In genomic region chr21:17931080-17931479, GRCh38 we compare ENCODE assay signal across 9 cellular contexts.
DNase-seq lines count a peak whose midpoint lies in the region; ATAC-seq lines count a peak whose summit lies in the region.
"Had no signal": no experiment of that assay in that cellular context is flagged by ENCODE, and none has a peak within 500 bp of the region (broad histone marks: within the 10 kb centered on the region; RNA-seq: fewer than 3 reads in every experiment).

No MANE protein-coding gene starts in this region.

- no peaks in the 10 kb centered on the region for H3K4me1 Mint-ChIP-seq in IgD-negative memory B cell
- no peaks in the 10 kb centered on the region for H3K4me1 Mint-ChIP-seq in central memory CD8-positive, alpha-beta T cell

- no peak overlapping the region for H3K27ac Mint-ChIP-seq in IgD-negative memory B cell
- H3K27ac Mint-ChIP-seq in central memory CD8-positive, alpha-beta T cell (ENCODE audit: low read depth) = no peak overlapping the region
- H3K27ac Mint-ChIP-seq: T-helper 1 cell treated with Interleukin-12 subunit alpha and Interleukin-12 subunit beta and Interleukin-4 antibody, amounts not matched to agents 30 μg/mL and 1 μg/mL, for 36 hours had no signal

- peak overlapping the region in 3 of 4 donors; percentile 14 to 75 (median 23) for H3K4me3 Mint-ChIP-seq in IgD-negative memory B cell
- peak overlapping the region; percentile 54 for H3K4me3 Mint-ChIP-seq in central memory CD8-positive, alpha-beta T cell
- H3K4me3 Mint-ChIP-seq: T-helper 1 cell treated with Interleukin-12 subunit alpha and Interleukin-12 subunit beta and Interleukin-4 antibody, amounts not matched to agents 30 μg/mL and 1 μg/mL, for 36 hours had no signal

- H3K36me3 Mint-ChIP-seq in IgD-negative memory B cell = no peaks in the 10 kb centered on the region
- no peaks in the 10 kb centered on the region for H3K36me3 Mint-ChIP-seq in central memory CD8-positive, alpha-beta T cell (ENCODE audit: insufficient read depth)

- peaks cover 0 to 4% (median 4%) of the 10 kb centered on the region in 3 donors for H3K9me3 Mint-ChIP-seq in IgD-negative memory B cell
- no peaks in the 10 kb centered on the region for H3K9me3 Mint-ChIP-seq in central memory CD8-positive, alpha-beta T cell
- H3K9me3 Mint-ChIP-seq: T-helper 1 cell treated with Interleukin-12 subunit alpha and Interleukin-12 subunit beta and Interleukin-4 antibody, amounts not matched to agents 30 μg/mL and 1 μg/mL, for 36 hours had no signal

- ATAC-seq in GM18499 (IDR thresholded peaks at IDR 0.05; ENCODE audit: insufficient read depth, unreplicated experiment) (peak; percentile 82), HG02981 (IDR thresholded peaks at IDR 0.05; ENCODE audit: unreplicated experiment) (no peak)
- ATAC-seq in central memory CD8-positive, alpha-beta T cell (replicated peaks; ENCODE audit: extremely low read depth, poor library complexity, severe bottlenecking) = no peak

- no peaks in the 10 kb centered on the region for H3K27me3 Mint-ChIP-seq in IgD-negative memory B cell
- peaks cover 17% of the 10 kb centered on the region for H3K27me3 Mint-ChIP-seq in central memory CD8-positive, alpha-beta T cell

- DNase-seq in AML-193 (lab: John Stamatoyannopoulos, UW) = peak; percentile 14 to 29
- DNase-seq in central memory CD8-positive, alpha-beta T cell (ENCODE audit: low spot score in 2 of 2) = no peak
- no peak for DNase-seq in NCI-H345 (lab: John Stamatoyannopoulos, UW)
- no peak for DNase-seq in NCI-H524 (lab: John Stamatoyannopoulos, UW)
- no peak for DNase-seq in activated gamma-delta T cell treated with Interleukin-2 at 50 U/mL for 16 hours

Comparison
In these comparisons a context has a peak if more than half of its experiments do, and no peak if none do; other contexts are left out.
1. DNase-seq: peak in AML-193 (2 of 2); none in central memory CD8-positive, alpha-beta T cell (0 of 2), NCI-H345 (single experiment), NCI-H524 (0 of 2) and activated gamma-delta T cell treated with Interleukin-2 at 50 U/mL for 16 hours (single experiment).